Comparison of ENCODE assay signal across 8 cellular contexts in genomic region chr17:28228109-28228840, GRCh38.
DNase-seq lines count a peak whose midpoint lies in the region; ATAC-seq, FAIRE-seq and TF ChIP-seq lines count a peak whose summit lies in the region.

No MANE protein-coding gene starts in this region.

- CTCF ChIA-PET in AG04450 (lab: Charles Lee): interaction anchor here (1.2 kb wide), 1 partner anchor 23 kb away, joined by 4 read pairs; no protein-coding TSS in a partner anchor

- H3K4me1 ChIP-seq in mucosa of descending colon (ENCODE audit: low read depth): no peaks in the 10 kb centered on the region

- H3K4me3 ChIP-seq in AG04450 (ENCODE audit: low read depth, low read length) (peak overlapping the region; percentile 52), choroid plexus epithelial cell (ENCODE audit: low read depth, low read length) (peak overlapping the region; percentile 51), mucosa of descending colon (no peak overlapping the region)

- TF ChIP-seq EP300 in Ishikawa (IDR thresholded peaks at IDR 0.05; ENCODE audit: borderline replicate concordance): no peak

- DNase-seq in AG04450 (ENCODE audit: low read depth, low spot score) (no peak), choroid plexus epithelial cell (ENCODE audit: low read depth) (no peak), mucosa of descending colon (no peak), COLO668 (lab: John Stamatoyannopoulos, UW; ENCODE audit: unreplicated experiment) (no peak), hypothalamus (lab: John Stamatoyannopoulos, UW) (no peak), HTR-8/SVneo (ENCODE audit: insufficient read length, low spot score) (no peak)

- H3K27me3 ChIP-seq in AG04450 (ENCODE audit: control insufficient read depth, insufficient read depth, low read length): peaks cover 36% of the 10 kb centered on the region

- no peak for TF ChIP-seq RAD21 in Ishikawa (IDR thresholded peaks at IDR 0.05; ENCODE audit: low read depth)

- TF ChIP-seq CTCF in AG04450 (IDR thresholded peaks at IDR 0.05; ENCODE audit: low read depth, low read length) (peak; percentile 35), choroid plexus epithelial cell (conservative IDR thresholded peaks at IDR 0.05; ENCODE audit: low read depth, low read length) (peak; percentile 46), mucosa of descending colon (IDR thresholded peaks at IDR 0.05) (no peak)

- H3K9me3 ChIP-seq in AG04450 (ENCODE audit: control insufficient read depth, insufficient read depth, low read length) (peaks cover 2% of the 10 kb centered on the region; the same call in 1 of the 2 replicates), mucosa of descending colon (no peaks in the 10 kb centered on the region)

- no peak overlapping the region for H3K27ac ChIP-seq in AG04450 (ENCODE audit: low read depth, low read length)

- FAIRE-seq in HTR-8/SVneo (lab: Jason Lieb, UNC): no peak

- intact Hi-C loops in mucosa of descending colon (cut with DNase I, micrococcal nuclease): no loop called here

- POLR2A ChIA-PET in AG04450 (lab: Yijun Ruan, JAX): no interaction called here

- H3K36me3 ChIP-seq in mucosa of descending colon (ENCODE audit: low read depth): no peaks in the 10 kb centered on the region

- ATAC-seq in mucosa of descending colon (peak; percentile 40), GM19455 (IDR thresholded peaks at IDR 0.05; ENCODE audit: unreplicated experiment) (no peak)

TF ChIP-seq in Ishikawa, 13 proteins besides CTCF, POLR2A, EP300 and RAD21:
- TF ChIP-seq TCF12 (IDR thresholded peaks at IDR 0.05; ENCODE audit: low read depth) (no peak), ZBTB7A (IDR thresholded peaks at IDR 0.05; ENCODE audit: low read depth) (0 out of 2 replicates have a peak, but pooled peaks have one; percentile 9), USF1 (IDR thresholded peaks at IDR 0.05) (no peak), TAF1 (IDR thresholded peaks at IDR 0.05; ENCODE audit: low read depth) (no peak), REST (IDR thresholded peaks at IDR 0.05; ENCODE audit: low read depth) (peak; percentile 60), FOXM1 (IDR thresholded peaks at IDR 0.05; ENCODE audit: borderline replicate concordance, low read depth) (no peak), CEBPB (IDR thresholded peaks at IDR 0.05) (no peak)
